In genomic region chr2:241501099-241501541, GRCh38 we compare ENCODE assay signal across 2 cellular contexts.
TF ChIP-seq lines count a peak whose summit lies in the region.

No MANE protein-coding gene starts in this region.

TF ChIP-seq in HepG2, 621 proteins besides CTCF, POLR2A, EP300 and RAD21:
- peak; percentile 49; the same call in 1 of the 2 replicates for TF ChIP-seq RBFOX2 (IDR thresholded peaks at IDR 0.05; ENCODE audit: low read depth, low read length)
- no peak for TF ChIP-seq SP1 (IDR thresholded peaks at IDR 0.05)
- no peak for TF ChIP-seq SP1 (CRISPR knock-in tag; IDR thresholded peaks at IDR 0.05)
- TF ChIP-seq AKAP8 (CRISPR knock-in tag; IDR thresholded peaks at IDR 0.05), result 0 out of 2 replicates have a peak, but pooled peaks have one; percentile 48
- TF ChIP-seq AGO2 (optimal IDR thresholded peaks at IDR 0.05; ENCODE audit: low read depth, low read length), result peak; percentile 87
- no peak for TF ChIP-seq ZNF44 (CRISPR knock-in tag; IDR thresholded peaks at IDR 0.05)

TF ChIP-seq in H1, 55 proteins besides CTCF, POLR2A, EP300 and RAD21:
- TF ChIP-seq CHD2 (IDR thresholded peaks at IDR 0.05; ENCODE audit: low read length), result no peak
- no peak for TF ChIP-seq NRF1 (IDR thresholded peaks at IDR 0.05; ENCODE audit: low read depth, low read length)
- no peak for TF ChIP-seq KDM5A (IDR thresholded peaks at IDR 0.05; ENCODE audit: low read length)
- no peak for TF ChIP-seq BCL11A (IDR thresholded peaks at IDR 0.05; ENCODE audit: low read depth in 2 of 2, low read length in 2 of 2)
- TF ChIP-seq CBX5 (IDR thresholded peaks at IDR 0.05; ENCODE audit: low read depth, low read length), result no peak
- no peak for TF ChIP-seq SUZ12 (IDR thresholded peaks at IDR 0.05; ENCODE audit: low read length)
- TF ChIP-seq SP4 (IDR thresholded peaks at IDR 0.05; ENCODE audit: low read length), result no peak
- no peak for TF ChIP-seq TAF1 (IDR thresholded peaks at IDR 0.05; ENCODE audit: low read depth, low read length)
- TF ChIP-seq SP1 (IDR thresholded peaks at IDR 0.05; ENCODE audit: low read depth, low read length), result no peak
